Comparison of ENCODE assay signal across 21 cellular contexts in the genomic region with DNA sequence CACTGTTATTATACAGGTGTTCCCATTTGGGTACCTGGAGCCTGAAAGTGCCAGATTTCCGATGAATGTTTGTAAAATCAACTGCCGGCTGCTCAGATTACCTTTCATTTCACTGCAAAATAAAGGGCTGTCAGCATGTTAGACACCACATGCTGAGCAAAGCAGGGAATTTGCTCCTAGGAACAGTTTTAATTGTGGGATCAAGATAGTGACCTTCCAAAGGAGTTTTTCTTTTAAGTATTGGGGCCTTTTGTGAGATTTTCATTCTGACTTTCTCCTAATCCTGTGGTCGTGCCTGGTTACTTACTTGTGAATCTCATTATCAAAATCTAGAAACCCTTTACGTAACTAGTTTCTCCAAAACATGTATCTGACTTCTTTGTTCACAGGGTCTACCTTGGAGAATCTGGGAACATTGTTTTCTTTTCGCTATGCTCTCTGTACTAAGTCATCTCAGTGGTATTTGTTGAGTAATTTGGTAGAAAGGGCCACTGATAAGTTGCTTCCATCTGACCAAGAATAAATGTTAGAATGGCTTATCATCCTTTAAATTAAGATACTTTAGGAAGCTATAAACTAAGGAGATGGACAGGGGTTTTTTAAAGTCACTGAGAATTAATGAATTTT. TPM values are rescaled to one million over a fixed set of nuclear protein-coding genes. Genes with fewer than 3 reads are reported as not detected.
DNase-seq lines count a peak whose midpoint lies in the region; ATAC-seq and TF ChIP-seq lines count a peak whose summit lies in the region.
"Had no signal": no experiment of that assay in that cellular context is flagged by ENCODE, and none has a peak within 500 bp of the region (broad histone marks: within the 10 kb centered on the region; RNA-seq: fewer than 3 reads in every experiment).

No MANE protein-coding gene starts in this region.

- WGBS in hepatocyte (ENCODE audit: low lambda C conversion rate, missing lambda C conversion rate) = 56% methylated on average over 5 of the region's 5 CpGs

- H3K4me1 ChIP-seq in hepatocyte (ENCODE audit: insufficient read depth) = peaks cover 17% of the 10 kb centered on the region
- H3K4me1 ChIP-seq: HAP-1 had no signal

- in situ Hi-C loops in astrocyte of the cerebellum (cut with HindIII; ENCODE audit: low sequenced_read_pairs) = loop anchor here (25.0 kb wide), 1 partner anchor 519 kb away; a partner anchor contains a TSS

- H3K27ac ChIP-seq in hepatocyte = peak overlapping the region; percentile 68

- no peaks in the 10 kb centered on the region for H3K27me3 Mint-ChIP-seq in activated CD4-positive, alpha-beta T cell treated with anti-CD3 and anti-CD28 coated beads, Interleukin-2, amount 10 ng/mL, durations not matched to agents 24 days and 14 days
- H3K27me3 Mint-ChIP-seq: central memory CD8-positive, alpha-beta T cell had no signal

- no peaks in the 10 kb centered on the region for H3K9me2 ChIP-seq in hepatocyte (replicated peaks; ENCODE audit: insufficient read depth)

- H3K27ac Mint-ChIP-seq in activated CD4-positive, alpha-beta T cell treated with anti-CD3 and anti-CD28 coated beads, Interleukin-2, amount 10 ng/mL, durations not matched to agents 24 days and 14 days = no peak overlapping the region
- H3K27ac Mint-ChIP-seq: activated naive CD4-positive, alpha-beta T cell treated with anti-CD3 and anti-CD28 coated beads for 36 hours had no signal

- no peaks in the 10 kb centered on the region for H4K20me1 ChIP-seq in hepatocyte (ENCODE audit: insufficient read depth, poor library complexity, severe bottlenecking)

- H3K4me3 ChIP-seq in astrocyte of the cerebellum (ENCODE audit: low read depth, low read length) = no peak overlapping the region
- no peak overlapping the region for H3K4me3 ChIP-seq in hepatocyte
- H3K4me3 ChIP-seq: HAP-1, skin epidermis had no signal

- intact Hi-C loops in activated CD4-positive, alpha-beta T cell treated with anti-CD3 and anti-CD28 coated beads, Interleukin-2, amount 10 ng/mL, durations not matched to agents 24 days and 14 days (cut with micrococcal nuclease) = no loop called here

- DNase-seq in A172 (ENCODE audit: low spot score) = peak; percentile 57
- peak; percentile 39 for DNase-seq in HS-5 (ENCODE audit: low read depth)
- DNase-seq in astrocyte of the cerebellum (ENCODE audit: low read depth) = peak; percentile 72
- no peak for DNase-seq in hepatocyte (ENCODE audit: low spot score)
- DNase-seq in NCI-H187 (lab: John Stamatoyannopoulos, UW) = no peak
- no peak for DNase-seq in activated CD4-positive, alpha-beta T cell treated with anti-CD3 and anti-CD28 coated beads, Interleukin-2, amount 10 ng/mL, durations not matched to agents 24 days and 14 days
- no peak for DNase-seq in activated CD8-positive, alpha-beta memory T cell treated with anti-CD3 and anti-CD28 coated beads, Interleukin-2, amount 50 U/mL, for 48 hours
- DNase-seq: activated CD8-positive, alpha-beta memory T cell treated with anti-CD3 and anti-CD28 coated beads, Interleukin-2, amount 50 U/mL, for 4 hours; activated naive CD4-positive, alpha-beta T cell treated with anti-CD3 and anti-CD28 coated beads for 36 hours; GDM1; NCI-H2107; occipital lobe; stimulated activated naive CD8-positive, alpha-beta T cell treated with anti-CD3 and anti-CD28 coated beads, Interleukin-15, Interleukin-2, amounts not matched to agents 100 U/mL and 50 U/mL, for 24 hours; T-helper 2 cell had no signal

- no peaks in the 10 kb centered on the region for H3K27me3 ChIP-seq in hepatocyte

- no peaks in the 10 kb centered on the region for H3K36me3 Mint-ChIP-seq in activated CD4-positive, alpha-beta T cell treated with anti-CD3 and anti-CD28 coated beads, Interleukin-2, amount 10 ng/mL, durations not matched to agents 24 days and 14 days (ENCODE audit: low read depth)

- no peak overlapping the region for H2AFZ ChIP-seq in hepatocyte

- H3K9me3 ChIP-seq in hepatocyte (ENCODE audit: low read depth) = no peaks in the 10 kb centered on the region
- H3K9me3 ChIP-seq: HAP-1 had no signal

- H3K9me3 Mint-ChIP-seq in activated CD4-positive, alpha-beta T cell treated with anti-CD3 and anti-CD28 coated beads, Interleukin-2, amount 10 ng/mL, durations not matched to agents 24 days and 14 days = peaks cover 4% of the 10 kb centered on the region
- H3K9me3 Mint-ChIP-seq: activated naive CD4-positive, alpha-beta T cell treated with anti-CD3 and anti-CD28 coated beads for 36 hours had no signal

- TF ChIP-seq CTCF in astrocyte of the cerebellum (IDR thresholded peaks at IDR 0.05; ENCODE audit: low read depth, low read length, missing control alignments) (no peak), hepatocyte (IDR thresholded peaks at IDR 0.05; ENCODE audit: poor library complexity) (no peak)

- no peak overlapping the region for H3K4me3 Mint-ChIP-seq in activated CD4-positive, alpha-beta T cell treated with anti-CD3 and anti-CD28 coated beads, Interleukin-2, amount 10 ng/mL, durations not matched to agents 24 days and 14 days
- H3K4me3 Mint-ChIP-seq: activated naive CD4-positive, alpha-beta T cell treated with anti-CD3 and anti-CD28 coated beads for 36 hours; central memory CD8-positive, alpha-beta T cell had no signal

- H3K4me2 ChIP-seq in hepatocyte = peak overlapping the region; percentile 22

- no peaks in the 10 kb centered on the region for H3K79me2 ChIP-seq in hepatocyte

- no peak for ATAC-seq in GM19395 (IDR thresholded peaks at IDR 0.05; ENCODE audit: unreplicated experiment)
- ATAC-seq: activated CD4-positive, CD25-positive, alpha-beta regulatory T cell treated with anti-CD3 and anti-CD28 coated beads, Interleukin-2, amount 50 U/mL, for 24 hours; stimulated activated naive CD8-positive, alpha-beta T cell treated with anti-CD3 and anti-CD28 coated beads, Interleukin-15, Interleukin-2, amounts not matched to agents 100 U/mL and 50 U/mL, for 24 hours had no signal

- H3K36me3 ChIP-seq in hepatocyte (replicated peaks; ENCODE audit: insufficient read depth, low read depth) = no peaks in the 10 kb centered on the region
- H3K36me3 ChIP-seq: HAP-1 had no signal

- no peaks in the 10 kb centered on the region for H3K4me1 Mint-ChIP-seq in activated CD4-positive, alpha-beta T cell treated with anti-CD3 and anti-CD28 coated beads, Interleukin-2, amount 10 ng/mL, durations not matched to agents 24 days and 14 days
- H3K4me1 Mint-ChIP-seq: central memory CD8-positive, alpha-beta T cell had no signal

RNA-seq across cellular contexts. Expression of a gene that starts 40.8 kb away (rescaled TPM):
- not detected in 2 replicates for total RNA-seq in A172 (2014; rRNA removed; shearing (Covaris generic))
- 0.52 TPM in 1 of 2 replicates, not detected in the other for total RNA-seq in hepatocyte
- polyA plus RNA-seq in hepatocyte = 0.23 TPM in 1 of 2 replicates, not detected in the other
- total RNA-seq in activated CD4-positive, alpha-beta T cell treated with anti-CD3 and anti-CD28 coated beads, Interleukin-2, amount 10 ng/mL, durations not matched to agents 24 days and 14 days = not detected in 2 replicates
- total RNA-seq: A673; activated naive CD4-positive, alpha-beta T cell treated with anti-CD3 and anti-CD28 coated beads for 36 hours; occipital lobe; ureter had no signal

Comparison
In these comparisons a context has a peak if more than half of its experiments do, and no peak if none do; other contexts are left out.
1. DNase-seq: peak in A172 (single experiment), HS-5 (single experiment) and astrocyte of the cerebellum (single experiment); none in hepatocyte (single experiment), NCI-H187 (0 of 2), activated CD4-positive, alpha-beta T cell treated with anti-CD3 and anti-CD28 coated beads, Interleukin-2, amount 10 ng/mL, durations not matched to agents 24 days and 14 days (single experiment) and activated CD8-positive, alpha-beta memory T cell treated with anti-CD3 and anti-CD28 coated beads, Interleukin-2, amount 50 U/mL, for 48 hours (single experiment).